Comparison of ENCODE assay signal across 8 cellular contexts in the genomic region with DNA sequence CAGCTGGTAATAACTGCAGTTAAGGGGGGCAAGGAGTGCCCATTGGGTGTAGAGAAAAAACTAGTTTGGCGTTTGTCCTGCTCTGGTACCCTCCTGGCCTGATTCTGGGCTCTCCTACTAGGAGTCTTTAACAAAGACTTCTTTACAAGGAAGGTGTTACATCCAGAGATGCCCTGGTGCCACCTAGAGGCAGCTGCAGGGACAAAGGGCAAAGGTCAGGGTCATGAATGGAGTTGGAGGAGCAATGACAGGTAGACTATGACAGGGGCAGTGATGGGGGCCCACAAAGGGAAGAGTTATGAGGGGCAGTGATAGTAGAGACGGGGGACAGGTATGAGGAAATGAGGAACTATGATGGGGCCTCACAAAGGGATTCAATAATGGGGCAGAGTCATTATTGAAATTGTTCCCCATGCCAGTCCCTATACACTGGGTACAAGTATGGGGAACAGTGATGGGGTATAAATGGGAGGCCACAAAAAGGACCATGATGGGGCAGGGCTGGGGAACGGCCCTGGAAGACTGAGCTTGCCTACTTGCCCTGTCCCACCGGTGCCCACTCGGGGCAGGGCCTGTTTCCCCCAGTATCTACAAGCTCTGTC. TPM values are rescaled to one million over a fixed set of nuclear protein-coding genes. Genes with fewer than 3 reads are reported as not detected.
DNase-seq lines count a peak whose midpoint lies in the region; ATAC-seq and TF ChIP-seq lines count a peak whose summit lies in the region.

No MANE protein-coding gene starts in this region.

- ATAC-seq in RWPE2 (ENCODE audit: low read depth) = peak; percentile 42; the same call in 2 of the 3 replicates
- peak; percentile 69 to 79 for ATAC-seq in activated naive CD4-positive, alpha-beta T cell treated with anti-CD3 and anti-CD28 coated beads, Interleukin-2, amount 50 U/mL, for 72 hours
- ATAC-seq in left lobe of liver = peak; percentile 92
- no peak for ATAC-seq in HG03460 (IDR thresholded peaks at IDR 0.05; ENCODE audit: unreplicated experiment)

- 0 out of 2 replicates have a peak, but pooled peaks cover 6% of the 10 kb centered on the region for H3K36me3 ChIP-seq in RWPE2 (ENCODE audit: low read depth)

- no peaks in the 10 kb centered on the region for H3K27me3 ChIP-seq in RWPE2 (ENCODE audit: insufficient read depth, poor library complexity, severe bottlenecking)

- H3K27ac ChIP-seq in RWPE2 (ENCODE audit: poor library complexity, severe bottlenecking) (no peak overlapping the region), coronary artery (no peak overlapping the region)

- no peak overlapping the region for H3K4me3 ChIP-seq in RWPE2 (ENCODE audit: severe bottlenecking)
- no peak overlapping the region for H3K4me3 ChIP-seq in coronary artery

- H3K4me1 ChIP-seq in RWPE2 (ENCODE audit: insufficient read depth, poor library complexity, severe bottlenecking) = no peaks in the 10 kb centered on the region

- no peaks in the 10 kb centered on the region for H3K9me3 ChIP-seq in RWPE2 (ENCODE audit: severe bottlenecking)

- H3K36me3 Mint-ChIP-seq in activated naive CD4-positive, alpha-beta T cell treated with anti-CD3 and anti-CD28 coated beads, Interleukin-2, amount 50 U/mL, for 72 hours = no peaks in the 10 kb centered on the region

- peak overlapping the region; percentile 1 to 10 for H3K27ac Mint-ChIP-seq in activated naive CD4-positive, alpha-beta T cell treated with anti-CD3 and anti-CD28 coated beads, Interleukin-2, amount 50 U/mL, for 72 hours

- TF ChIP-seq CTCF in RWPE2 (IDR thresholded peaks at IDR 0.05; ENCODE audit: poor library complexity, severe bottlenecking) (peak; percentile 69), coronary artery (IDR thresholded peaks at IDR 0.05) (no peak)

- DNase-seq in NOMO-1 (lab: John Stamatoyannopoulos, UW; ENCODE audit: unreplicated experiment in 2 of 2) (peak; percentile 26 to 47), NOMO-1 treated with dmso at 0.1 percent for 144 hours (lab: John Stamatoyannopoulos, UW; ENCODE audit: unreplicated experiment) (no peak), RWPE2 (ENCODE audit: low spot score) (no peak), left lobe of liver (ENCODE audit: low spot score) (peak; percentile 66), coronary artery (ENCODE audit: low spot score) (no peak)
- peak in 1 of 2 donors; percentile 54 for DNase-seq in activated naive CD4-positive, alpha-beta T cell treated with anti-CD3 and anti-CD28 coated beads, Interleukin-2, amount 50 U/mL, for 72 hours (ENCODE audit: low spot score in 2 of 2)
- peak; percentile 44 for DNase-seq in stimulated activated naive CD4-positive, alpha-beta T cell treated with Interleukin-2 at 50 U/mL for 16 hours (lab: John Stamatoyannopoulos, UW)

- H3K9me3 Mint-ChIP-seq in activated naive CD4-positive, alpha-beta T cell treated with anti-CD3 and anti-CD28 coated beads, Interleukin-2, amount 50 U/mL, for 72 hours = no peaks in the 10 kb centered on the region

RNA-seq across cellular contexts. Expression of a gene that starts 7.9 kb away (rescaled TPM):
- 10 to 100 TPM; 10.2 to 20.3 TPM for total RNA-seq in activated naive CD4-positive, alpha-beta T cell treated with anti-CD3 and anti-CD28 coated beads, Interleukin-2, amount 50 U/mL, for 72 hours
- total RNA-seq in left lobe of liver = 9.2 TPM

RNA-seq across cellular contexts. Expression of a gene that starts 13.2 kb away (rescaled TPM):
- total RNA-seq in activated naive CD4-positive, alpha-beta T cell treated with anti-CD3 and anti-CD28 coated beads, Interleukin-2, amount 50 U/mL, for 72 hours = 1 to 10 TPM; 3.1 to 4.9 TPM
- 14.0 TPM for total RNA-seq in left lobe of liver

RNA-seq across cellular contexts. Expression of a gene that starts 25.4 kb away (rescaled TPM):
- total RNA-seq in activated naive CD4-positive, alpha-beta T cell treated with anti-CD3 and anti-CD28 coated beads, Interleukin-2, amount 50 U/mL, for 72 hours = 1 to 10 TPM in 1 of 2 donors, not detected in 1; 1.4 TPM
- total RNA-seq in left lobe of liver = 172 TPM

RNA-seq across cellular contexts. Expression of a gene that starts 37.6 kb away (rescaled TPM):
- total RNA-seq in activated naive CD4-positive, alpha-beta T cell treated with anti-CD3 and anti-CD28 coated beads, Interleukin-2, amount 50 U/mL, for 72 hours = 10 to 100 TPM; 40.8 to 46.7 TPM
- 37.1 TPM for total RNA-seq in left lobe of liver

RNA-seq across cellular contexts. Expression of a gene that starts 53.7 kb away (rescaled TPM):
- total RNA-seq in activated naive CD4-positive, alpha-beta T cell treated with anti-CD3 and anti-CD28 coated beads, Interleukin-2, amount 50 U/mL, for 72 hours = 100 to 1,000 TPM; 268 to 378 TPM
- total RNA-seq in left lobe of liver = 105 TPM

Comparison
In these comparisons a context has a peak if more than half of its experiments do, and no peak if none do; other contexts are left out.
1. DNase-seq: peak in NOMO-1 (2 of 2), left lobe of liver (single experiment) and stimulated activated naive CD4-positive, alpha-beta T cell treated with Interleukin-2 at 50 U/mL for 16 hours (single experiment); none in NOMO-1 treated with dmso at 0.1 percent for 144 hours (single experiment), RWPE2 (single experiment) and coronary artery (single experiment).
2. RNA of a gene that starts 25.4 kb away (total RNA-seq): 172 TPM in left lobe of liver (single experiment); 1.4 TPM in activated naive CD4-positive, alpha-beta T cell treated with anti-CD3 and anti-CD28 coated beads, Interleukin-2, amount 50 U/mL, for 72 hours; every median in the first group is over 10 times any median in the second.